17 cellular contexts compared by ENCODE assay signal in genomic region chr14:72666610-72667009, GRCh38.
DNase-seq lines count a peak whose midpoint lies in the region; ATAC-seq and TF ChIP-seq lines count a peak whose summit lies in the region.
"Had no signal": no experiment of that assay in that cellular context is flagged by ENCODE, and none has a peak within 500 bp of the region (broad histone marks: within the 10 kb centered on the region; RNA-seq: fewer than 3 reads in every experiment).

No MANE protein-coding gene starts in this region.

- peaks cover 23% of the 10 kb centered on the region for H3K36me3 Mint-ChIP-seq in activated T-helper 1 cell treated with anti-CD3 and anti-CD28 coated beads, Interleukin-12 subunit alpha, Interleukin-12 subunit beta, Interleukin-2, Interleukin-4 antibody, amounts not matched to agents 30 ng/mL and 10 ng/mL and 1 ng/mL, durations not matched to agents 14 hours and 24 hours and 36 hours (ENCODE audit: low read depth)
- H3K36me3 Mint-ChIP-seq: activated CD4-positive, alpha-beta memory T cell treated with anti-CD3 and anti-CD28 coated beads for 36 hours had no signal

- peaks cover 21% of the 10 kb centered on the region for H3K4me1 Mint-ChIP-seq in activated T-helper 1 cell treated with anti-CD3 and anti-CD28 coated beads, Interleukin-12 subunit alpha, Interleukin-12 subunit beta, Interleukin-2, Interleukin-4 antibody, amounts not matched to agents 30 ng/mL and 10 ng/mL and 1 ng/mL, durations not matched to agents 14 hours and 24 hours and 36 hours (ENCODE audit: low read depth)

- intact Hi-C loops in activated T-helper 1 cell treated with anti-CD3 and anti-CD28 coated beads, Interleukin-12 subunit alpha, Interleukin-12 subunit beta, Interleukin-2, Interleukin-4 antibody, amounts not matched to agents 30 ng/mL and 10 ng/mL and 1 ng/mL, durations not matched to agents 14 hours and 24 hours and 36 hours (cut with micrococcal nuclease): loop anchor here (5.0 kb wide), 1 partner anchor 74 kb away; no protein-coding TSS in a partner anchor

- TF ChIP-seq CTCF in astrocyte of the cerebellum (IDR thresholded peaks at IDR 0.05; ENCODE audit: low read depth, low read length, missing control alignments): no peak

- DNase-seq in ACHN (peak; percentile 43), HS-27A (ENCODE audit: low read depth) (peak; percentile 72), astrocyte of the cerebellum (ENCODE audit: low read depth) (peak; percentile 46), hepatic stellate cell (ENCODE audit: low spot score) (peak; percentile 39), DMS114 treated with DMSO at 0.1 percent for 48 hours (lab: John Stamatoyannopoulos, UW; ENCODE audit: unreplicated experiment) (no peak)
- no peak for DNase-seq in activated T-helper 1 cell treated with anti-CD3 and anti-CD28 coated beads, Interleukin-12 subunit alpha, Interleukin-12 subunit beta, Interleukin-2, Interleukin-4 antibody, amounts not matched to agents 30 ng/mL and 10 ng/mL and 1 ng/mL, durations not matched to agents 14 hours and 24 hours and 36 hours (ENCODE audit: low spot score)
- DNase-seq: activated CD4-positive, alpha-beta memory T cell treated with anti-CD3 and anti-CD28 coated beads for 36 hours; BE2C; dorsolateral prefrontal cortex; heart right ventricle; occipital lobe; stimulated activated CD4-positive, alpha-beta T cell treated with anti-CD3 and anti-CD28 coated beads, Interleukin-15, amount 100 ng/mL, for 24 hours; stimulated activated CD8-positive, alpha-beta memory T cell treated with anti-CD3 and anti-CD28 coated beads, Interleukin-4, amount 100 ng/mL, for 48 hours had no signal

- H3K27ac Mint-ChIP-seq in activated T-helper 1 cell treated with anti-CD3 and anti-CD28 coated beads, Interleukin-12 subunit alpha, Interleukin-12 subunit beta, Interleukin-2, Interleukin-4 antibody, amounts not matched to agents 30 ng/mL and 10 ng/mL and 1 ng/mL, durations not matched to agents 14 hours and 24 hours and 36 hours: no peak overlapping the region
- H3K27ac Mint-ChIP-seq: activated CD4-positive, alpha-beta memory T cell treated with anti-CD3 and anti-CD28 coated beads for 36 hours; activated naive CD8-positive, alpha-beta T cell; T-helper 2 cell treated with Interferon-gamma antibody and Interleukin-4, amounts not matched to agents 5 μg/mL and 100 μg/mL, for 36 hours had no signal

- ATAC-seq in GM18861 (IDR thresholded peaks at IDR 0.05; ENCODE audit: unreplicated experiment) (no peak), HG02759 (IDR thresholded peaks at IDR 0.05; ENCODE audit: unreplicated experiment) (no peak)
- ATAC-seq: heart right ventricle had no signal

- in situ Hi-C loops in ACHN (cut with HindIII; ENCODE audit: low pct_ligation_motif_present, low pct_unique_long_range_greater_than_20kb, low sequenced_read_pairs): no loop called here
- in situ Hi-C loops in astrocyte of the cerebellum (cut with HindIII; ENCODE audit: low sequenced_read_pairs): no loop called here

- peaks cover 6% of the 10 kb centered on the region for H3K27me3 Mint-ChIP-seq in activated T-helper 1 cell treated with anti-CD3 and anti-CD28 coated beads, Interleukin-12 subunit alpha, Interleukin-12 subunit beta, Interleukin-2, Interleukin-4 antibody, amounts not matched to agents 30 ng/mL and 10 ng/mL and 1 ng/mL, durations not matched to agents 14 hours and 24 hours and 36 hours (ENCODE audit: insufficient read depth)

- H3K4me3 Mint-ChIP-seq in activated T-helper 1 cell treated with anti-CD3 and anti-CD28 coated beads, Interleukin-12 subunit alpha, Interleukin-12 subunit beta, Interleukin-2, Interleukin-4 antibody, amounts not matched to agents 30 ng/mL and 10 ng/mL and 1 ng/mL, durations not matched to agents 14 hours and 24 hours and 36 hours: no peak overlapping the region
- H3K4me3 Mint-ChIP-seq: activated CD4-positive, alpha-beta memory T cell treated with anti-CD3 and anti-CD28 coated beads for 36 hours; activated naive CD8-positive, alpha-beta T cell; T-helper 2 cell treated with Interferon-gamma antibody and Interleukin-4, amounts not matched to agents 5 μg/mL and 100 μg/mL, for 36 hours had no signal

- H3K4me3 ChIP-seq in astrocyte of the cerebellum (ENCODE audit: low read depth, low read length): no peak overlapping the region
- H3K4me3 ChIP-seq: dorsolateral prefrontal cortex, heart right ventricle had no signal

- no peaks in the 10 kb centered on the region for H3K9me3 Mint-ChIP-seq in activated T-helper 1 cell treated with anti-CD3 and anti-CD28 coated beads, Interleukin-12 subunit alpha, Interleukin-12 subunit beta, Interleukin-2, Interleukin-4 antibody, amounts not matched to agents 30 ng/mL and 10 ng/mL and 1 ng/mL, durations not matched to agents 14 hours and 24 hours and 36 hours
- H3K9me3 Mint-ChIP-seq: activated CD4-positive, alpha-beta memory T cell treated with anti-CD3 and anti-CD28 coated beads for 36 hours; T-helper 2 cell treated with Interferon-gamma antibody and Interleukin-4, amounts not matched to agents 5 μg/mL and 100 μg/mL, for 36 hours had no signal

Comparison
In these comparisons a context has a peak if more than half of its experiments do, and no peak if none do; other contexts are left out.
1. DNase-seq: peak in ACHN (single experiment), HS-27A (single experiment), astrocyte of the cerebellum (single experiment) and hepatic stellate cell (single experiment); none in DMS114 treated with DMSO at 0.1 percent for 48 hours (single experiment) and activated T-helper 1 cell treated with anti-CD3 and anti-CD28 coated beads, Interleukin-12 subunit alpha, Interleukin-12 subunit beta, Interleukin-2, Interleukin-4 antibody, amounts not matched to agents 30 ng/mL and 10 ng/mL and 1 ng/mL, durations not matched to agents 14 hours and 24 hours and 36 hours (single experiment).